In genomic region chr17:82037889-82038195, GRCh38 we compare ENCODE assay signal across 8 cellular contexts. TPM values are rescaled to one million over a fixed set of nuclear protein-coding genes. Genes with fewer than 3 reads are reported as not detected.
DNase-seq lines count a peak whose midpoint lies in the region; ATAC-seq and TF ChIP-seq lines count a peak whose summit lies in the region.

No MANE protein-coding gene starts in this region.

- no peak for ATAC-seq in central memory CD8-positive, alpha-beta T cell (replicated peaks; ENCODE audit: extremely low read depth, poor library complexity, severe bottlenecking)
- no peak for ATAC-seq in naive thymus-derived CD8-positive, alpha-beta T cell
- no peak for ATAC-seq in HG02798 (IDR thresholded peaks at IDR 0.05; ENCODE audit: poor library complexity, unreplicated experiment)
- ATAC-seq in HG03025 (IDR thresholded peaks at IDR 0.05; ENCODE audit: low FRiP score, unreplicated experiment) = no peak

- H3K9me3 Mint-ChIP-seq in IgD-negative memory B cell = no peaks in the 10 kb centered on the region
- no peaks in the 10 kb centered on the region for H3K9me3 Mint-ChIP-seq in central memory CD8-positive, alpha-beta T cell
- H3K9me3 Mint-ChIP-seq in naive thymus-derived CD8-positive, alpha-beta T cell = no peaks in the 10 kb centered on the region

- peak overlapping the region; percentile 36 to 95 (median 82) for H3K27ac Mint-ChIP-seq in IgD-negative memory B cell
- H3K27ac Mint-ChIP-seq in central memory CD8-positive, alpha-beta T cell (ENCODE audit: low read depth) = peak overlapping the region; percentile 75
- peak overlapping the region; percentile 66 to 95 (median 90) for H3K27ac Mint-ChIP-seq in naive thymus-derived CD8-positive, alpha-beta T cell

- POLR2A ChIA-PET in AG04449 (lab: Yijun Ruan, JAX) = interaction anchor here (0.7 to 1.6 kb wide), 10 partner anchors 12 to 83 kb away, joined by 3 to 7 read pairs (median 4); partner anchors contain the start of genes CENPX, FASN, GPS1 and LRRC45
- POLR2A ChIA-PET in naive thymus-derived CD8-positive, alpha-beta T cell (lab: Charles Lee) = interaction anchor here (0.6 to 2.6 kb wide), 18 partner anchors 10 to 531 kb away, joined by 3 to 23 read pairs (median 4); partner anchors contain the start of genes CENPX, DUS1L, FASN and GPS1

- CTCF ChIA-PET in AG04449 (lab: Yijun Ruan, JAX) = interaction anchor here (0.7 to 7.4 kb wide), 21 partner anchors 9 to 404 kb away, joined by 3 to 47 read pairs (median 5); partner anchors contain the start of genes CENPX, GPS1, LRRC45 and NOTUM

- TF ChIP-seq CTCF in AG04449 (IDR thresholded peaks at IDR 0.05; ENCODE audit: insufficient read depth, low read length, missing control alignments) = no peak

- no peaks in the 10 kb centered on the region for H3K36me3 Mint-ChIP-seq in IgD-negative memory B cell
- H3K36me3 Mint-ChIP-seq in central memory CD8-positive, alpha-beta T cell (ENCODE audit: insufficient read depth) = no peaks in the 10 kb centered on the region
- H3K36me3 Mint-ChIP-seq in naive thymus-derived CD8-positive, alpha-beta T cell = peaks cover 0 to 4% (median 3%) of the 10 kb centered on the region in 3 donors

- H3K4me1 Mint-ChIP-seq in IgD-negative memory B cell = peaks cover 9 to 15% (median 14%) of the 10 kb centered on the region in 3 donors
- H3K4me1 Mint-ChIP-seq in central memory CD8-positive, alpha-beta T cell = peaks cover 9% of the 10 kb centered on the region
- H3K4me1 Mint-ChIP-seq in naive thymus-derived CD8-positive, alpha-beta T cell = peaks cover 15 to 31% (median 28%) of the 10 kb centered on the region in 4 donors

- peak overlapping the region; percentile 51 for H3K4me3 ChIP-seq in AG04449 (ENCODE audit: low read depth, low read length)

- no peaks in the 10 kb centered on the region for H3K27me3 Mint-ChIP-seq in IgD-negative memory B cell
- H3K27me3 Mint-ChIP-seq in central memory CD8-positive, alpha-beta T cell = no peaks in the 10 kb centered on the region
- no peaks in the 10 kb centered on the region for H3K27me3 Mint-ChIP-seq in naive thymus-derived CD8-positive, alpha-beta T cell

- no peak for DNase-seq in AG04449 (ENCODE audit: low read depth, low spot score)
- no peak for DNase-seq in central memory CD8-positive, alpha-beta T cell (ENCODE audit: low spot score in 2 of 2)
- DNase-seq in naive thymus-derived CD8-positive, alpha-beta T cell = no peak
- no peak for DNase-seq in germinal center (ENCODE audit: low spot score)
- no peak for DNase-seq in NOMO-1 treated with dmso at 0.1 percent for 144 hours (lab: John Stamatoyannopoulos, UW; ENCODE audit: unreplicated experiment)

- H3K4me3 Mint-ChIP-seq in IgD-negative memory B cell = peak overlapping the region; percentile 83 to 97 (median 90)
- peak overlapping the region; percentile 84 for H3K4me3 Mint-ChIP-seq in central memory CD8-positive, alpha-beta T cell
- H3K4me3 Mint-ChIP-seq in naive thymus-derived CD8-positive, alpha-beta T cell = peak overlapping the region; percentile 81 to 96 (median 91)

RNA-seq across cellular contexts. Expression of gene DCXR, which starts 0.3 kb away (rescaled TPM):
- polyA plus RNA-seq in IgD-negative memory B cell = 88.3 TPM
- 10 to 100 TPM; 72.5 to 81.0 TPM for total RNA-seq in naive thymus-derived CD8-positive, alpha-beta T cell
- 100 to 1,000 TPM; 113 to 185 (median 127) TPM for polyA plus RNA-seq in naive thymus-derived CD8-positive, alpha-beta T cell

RNA-seq across cellular contexts. Expression of gene RAC3, which starts 6.4 kb away (rescaled TPM):
- polyA plus RNA-seq in IgD-negative memory B cell = not detected
- 1 to 10 TPM; 1.4 to 1.5 TPM for total RNA-seq in naive thymus-derived CD8-positive, alpha-beta T cell
- polyA plus RNA-seq in naive thymus-derived CD8-positive, alpha-beta T cell = not detected

RNA-seq across cellular contexts. Expression of gene RFNG, which starts 13.8 kb away (rescaled TPM):
- 4.1 TPM for polyA plus RNA-seq in IgD-negative memory B cell
- 10 to 100 TPM; 38.5 to 42.1 TPM for total RNA-seq in naive thymus-derived CD8-positive, alpha-beta T cell
- polyA plus RNA-seq in naive thymus-derived CD8-positive, alpha-beta T cell = 1 to 10 TPM; 2.2 to 8.5 (median 4.8) TPM

RNA-seq across cellular contexts. Expression of gene GPS1, which starts 13.9 kb away (rescaled TPM):
- 122 TPM for polyA plus RNA-seq in IgD-negative memory B cell
- total RNA-seq in naive thymus-derived CD8-positive, alpha-beta T cell = 10 to 100 TPM; 88.2 to 91.4 TPM
- 100 to 1,000 TPM; 122 to 140 (median 126) TPM for polyA plus RNA-seq in naive thymus-derived CD8-positive, alpha-beta T cell

RNA-seq across cellular contexts. Expression of gene LRRC45, which starts 14.7 kb away (rescaled TPM):
- 5.3 TPM for polyA plus RNA-seq in IgD-negative memory B cell
- 10 to 100 TPM; 11.4 to 12.5 TPM for total RNA-seq in naive thymus-derived CD8-positive, alpha-beta T cell
- 1 to 10 TPM; 2.7 to 6.0 (median 4.2) TPM for polyA plus RNA-seq in naive thymus-derived CD8-positive, alpha-beta T cell
